Comparison of ENCODE assay signal across 9 cellular contexts in genomic region chr10:49407552-49408137, GRCh38. TPM values are rescaled to one million over a fixed set of nuclear protein-coding genes. Genes with fewer than 3 reads are reported as not detected.
DNase-seq lines count a peak whose midpoint lies in the region; ATAC-seq, FAIRE-seq and TF ChIP-seq lines count a peak whose summit lies in the region.
"Had no signal": no experiment of that assay in that cellular context is flagged by ENCODE, and none has a peak within 500 bp of the region (broad histone marks: within the 10 kb centered on the region; RNA-seq: fewer than 3 reads in every experiment).

No MANE protein-coding gene starts in this region.

- no peak overlapping the region for H3K4me3 Mint-ChIP-seq in MCF 10A (ENCODE audit: unreplicated experiment)
- H3K4me3 Mint-ChIP-seq: IgD-negative memory B cell had no signal

- peak; percentile 78 for FAIRE-seq in keratinocyte (lab: Jason Lieb, UNC)

- no peaks in the 10 kb centered on the region for H3K9me3 ChIP-seq in keratinocyte (ENCODE audit: control insufficient read depth, low read depth, low read length)

- H3K27ac ChIP-seq in VCaP (no peak overlapping the region), keratinocyte (ENCODE audit: control insufficient read depth, insufficient read depth, low read length) (no peak overlapping the region)

- H3K9me3 Mint-ChIP-seq in MCF 10A (ENCODE audit: unreplicated experiment) = no peaks in the 10 kb centered on the region

- DNase-seq in CD1c-positive myeloid dendritic cell (ENCODE audit: extremely low spot score) (peak; percentile 77), NCI-H146 treated with DMSO at 0.1 percent for 48 hours (lab: John Stamatoyannopoulos, UW; ENCODE audit: unreplicated experiment) (peak; percentile 20), MCF 10A (ENCODE audit: unreplicated experiment) (peak; percentile 78), keratinocyte (ENCODE audit: low read depth, low spot score) (no peak)
- peak; percentile 34 to 60 (median 46) for DNase-seq in stimulated activated CD4-positive, alpha-beta T cell treated with anti-CD3 and anti-CD28 coated beads, Interleukin-1b, Interleukin-23, amount 100 ng/mL, for 24 hours (ENCODE audit: low read depth in 4 of 4, low spot score in 1 of 4)

- peaks cover 10% of the 10 kb centered on the region for H3K27me3 ChIP-seq in keratinocyte (ENCODE audit: control insufficient read depth, extremely low read depth, insufficient read depth, low read length)

- H3K27me3 Mint-ChIP-seq in MCF 10A (ENCODE audit: insufficient read depth, unreplicated experiment) = peaks cover 61% of the 10 kb centered on the region

- no peaks in the 10 kb centered on the region for H3K36me3 ChIP-seq in keratinocyte (ENCODE audit: control insufficient read depth in 2 of 2, extremely low read depth in 1 of 2, insufficient read depth in 2 of 2, low read length in 2 of 2)

- TF ChIP-seq CTCF in VCaP (conservative IDR thresholded peaks at IDR 0.05) (peak; percentile 93), MCF 10A (IDR thresholded peaks at IDR 0.05; ENCODE audit: unreplicated experiment) (peak; percentile 85), keratinocyte (optimal IDR thresholded peaks at IDR 0.05 in 1 of 3, IDR thresholded peaks at IDR 0.05 in 1 of 3, conservative IDR thresholded peaks at IDR 0.05 in 1 of 3; ENCODE audit: extremely low read depth in 1 of 3, insufficient read depth in 2 of 3, low read length in 3 of 3) (peak; percentile 94 to 99 (median 97))

- ATAC-seq in GM19452 (IDR thresholded peaks at IDR 0.05; ENCODE audit: unreplicated experiment) (peak; percentile 63), HG02571 (IDR thresholded peaks at IDR 0.05; ENCODE audit: unreplicated experiment) (no peak)

- no peaks in the 10 kb centered on the region for H3K4me1 ChIP-seq in keratinocyte (ENCODE audit: control insufficient read depth, extremely low read depth, insufficient read depth, low read length)

- no peaks in the 10 kb centered on the region for H3K79me2 ChIP-seq in keratinocyte (ENCODE audit: control insufficient read depth, insufficient read depth, low read length)

- no TSS peak for BruUV-seq in MCF 10A (replicated peaks; lab: Mats Ljungman, UMichigan)

- no peak overlapping the region for H3K9ac ChIP-seq in keratinocyte (ENCODE audit: control insufficient read depth, extremely low read depth, insufficient read depth, low read length)

- H3K4me3 ChIP-seq in keratinocyte (ENCODE audit: control insufficient read depth in 2 of 3, extremely low read depth in 1 of 3, insufficient read depth in 2 of 3, low read depth in 1 of 3, low read length in 3 of 3) = no peak overlapping the region

- no peaks in the 10 kb centered on the region for H3K36me3 Mint-ChIP-seq in MCF 10A (ENCODE audit: insufficient read depth, unreplicated experiment)
- H3K36me3 Mint-ChIP-seq: IgD-negative memory B cell had no signal

- intact Hi-C loops in MCF 10A (cut with micrococcal nuclease) = loop anchor here (1.0 to 10.0 kb wide), 3 partner anchors 433 to 815 kb away; no protein-coding TSS in a partner anchor

- H3K4me1 Mint-ChIP-seq in MCF 10A (ENCODE audit: insufficient read depth, unreplicated experiment) = no peaks in the 10 kb centered on the region

- no peaks in the 10 kb centered on the region for H3K9me1 ChIP-seq in keratinocyte (ENCODE audit: control insufficient read depth, extremely low read depth, insufficient read depth, low read length)

- no peak overlapping the region for H3K27ac Mint-ChIP-seq in MCF 10A (ENCODE audit: low read depth, unreplicated experiment)
- H3K27ac Mint-ChIP-seq: IgD-negative memory B cell had no signal

- dilution Hi-C loops in keratinocyte (cut with MboI; ENCODE audit: extremely low pct_ligation_motif_present, low sequenced_read_pairs) = no loop called here

- H4K20me1 ChIP-seq in keratinocyte (ENCODE audit: control insufficient read depth, extremely low read depth, insufficient read depth, low read length) = no peaks in the 10 kb centered on the region

- no peak overlapping the region for H3K4me2 ChIP-seq in keratinocyte (ENCODE audit: control insufficient read depth, extremely low read depth, insufficient read depth, low read depth, low read length)

- POLR2A ChIA-PET in MCF 10A (lab: Yijun Ruan, JAX) = interaction anchor here (0.6 to 1.4 kb wide), 3 partner anchors 70 to 355 kb away, joined by 3 to 4 read pairs (median 3); no protein-coding TSS in a partner anchor

- CTCF ChIA-PET in MCF 10A (lab: Yijun Ruan, JAX) = interaction anchor here (0.6 to 2.8 kb wide), 64 partner anchors 9 to 917 kb away, joined by 3 to 25 read pairs (median 4); partner anchors contain the start of gene ARHGAP22

- H2AFZ ChIP-seq in keratinocyte (ENCODE audit: control insufficient read depth, low read length) = no peak overlapping the region

RNA-seq across cellular contexts. Expression of gene DRGX, which starts 11.8 kb away (rescaled TPM):
- total RNA-seq in MCF 10A (2022) = not detected in 2 replicates
- not detected in 3 replicates for polyA plus RNA-seq in keratinocyte
- not detected for polyA plus RNA-seq in keratinocyte (2011; ENCODE audit: low read depth)
- not detected in 2 replicates for polyA plus RNA-seq in keratinocyte (2011; cell fraction: cytosol; rRNA removed)
- not detected in 2 replicates for polyA plus RNA-seq in keratinocyte (2011; cell fraction: nucleus; rRNA removed)
- polyA plus RNA-seq in keratinocyte (2012; ENCODE audit: low replicate concordance) = 0.06 TPM in 1 of 2 replicates, not detected in the other
- not detected in 3 replicates for polyA minus RNA-seq in keratinocyte
- not detected for polyA minus RNA-seq in keratinocyte (2011; cell fraction: cytosol; rRNA and poly(A)+ RNA removed)
- not detected in 2 replicates for polyA minus RNA-seq in keratinocyte (2011; cell fraction: nucleus; rRNA and poly(A)+ RNA removed)
- polyA plus RNA-seq: IgD-negative memory B cell had no signal
